20 cellular contexts compared by ENCODE assay signal in genomic region chrX:2933125-2933900, GRCh38. TPM values are rescaled to one million over a fixed set of nuclear protein-coding genes. Genes with fewer than 3 reads are reported as not detected.
DNase-seq lines count a peak whose midpoint lies in the region; FAIRE-seq and TF ChIP-seq lines count a peak whose summit lies in the region.
"Had no signal": no experiment of that assay in that cellular context is flagged by ENCODE, and none has a peak within 500 bp of the region (broad histone marks: within the 10 kb centered on the region; RNA-seq: fewer than 3 reads in every experiment).

No MANE protein-coding gene starts in this region.

- no peaks in the 10 kb centered on the region for H3K9me1 ChIP-seq in endothelial cell of umbilical vein (replicated peaks; ENCODE audit: control insufficient read depth, extremely low read depth, insufficient read depth, low read length)

- no peak for TF ChIP-seq EP300 in sigmoid colon (IDR thresholded peaks at IDR 0.05)

- H3K36me3 ChIP-seq in endothelial cell of umbilical vein (ENCODE audit: control insufficient read depth in 2 of 2, extremely low read depth in 1 of 2, insufficient read depth in 2 of 2, low read length in 2 of 2): no peaks in the 10 kb centered on the region
- no peaks in the 10 kb centered on the region for H3K36me3 ChIP-seq in sigmoid colon
- H3K36me3 ChIP-seq: ovary had no signal

- TF ChIP-seq CTCF in C4-2B (conservative IDR thresholded peaks at IDR 0.05) (no peak), endothelial cell of umbilical vein (IDR thresholded peaks at IDR 0.05; ENCODE audit: extremely low read depth in 1 of 2, insufficient read depth in 1 of 2, low read depth in 1 of 2, low read length in 2 of 2) (no peak), sigmoid colon (IDR thresholded peaks at IDR 0.05) (no peak)

- peak; percentile 21 for FAIRE-seq in endothelial cell of umbilical vein (lab: Jason Lieb, UNC)

- intact Hi-C loops in endothelial cell of umbilical vein (cut with micrococcal nuclease) (no loop called here), sigmoid colon (cut with DNase I) (no loop called here)

- H2AFZ ChIP-seq in endothelial cell of umbilical vein (ENCODE audit: low read depth, low read length): no peak overlapping the region

- no peak for TF ChIP-seq POLR2A in endothelial cell of umbilical vein (IDR thresholded peaks at IDR 0.05; ENCODE audit: low read depth, low read length)
- TF ChIP-seq POLR2A in sigmoid colon (IDR thresholded peaks at IDR 0.05): no peak

- H3K4me1 ChIP-seq in endothelial cell of umbilical vein (ENCODE audit: control insufficient read depth, extremely low read depth, insufficient read depth, low read length): no peaks in the 10 kb centered on the region
- peaks cover 0 to 9% (median 0%) of the 10 kb centered on the region in 4 donors for H3K4me1 ChIP-seq in sigmoid colon
- H3K4me1 ChIP-seq: tibial nerve had no signal

- H3K27ac ChIP-seq in C4-2B (peak overlapping the region; percentile 74), endothelial cell of umbilical vein (ENCODE audit: insufficient read depth, low read depth, low read length) (no peak overlapping the region), sigmoid colon (no peak overlapping the region)
- H3K27ac ChIP-seq: coronary artery, ovary, tibial nerve had no signal

- no peak overlapping the region for H3K4me2 ChIP-seq in endothelial cell of umbilical vein (ENCODE audit: insufficient read depth, low read length)

- H3K9me3 ChIP-seq in endothelial cell of umbilical vein (replicated peaks; ENCODE audit: control insufficient read depth, insufficient read depth, low read length) (no peaks in the 10 kb centered on the region), sigmoid colon (peaks cover 0 to 8% (median 0%) of the 10 kb centered on the region in 4 donors)

- CTCF ChIA-PET in endothelial cell of umbilical vein (lab: Charles Lee): no interaction called here

- dilution Hi-C loops in endothelial cell of umbilical vein (cut with MboI; ENCODE audit: extremely low pct_ligation_motif_present, low sequenced_read_pairs): no loop called here

- no peaks in the 10 kb centered on the region for H3K79me2 ChIP-seq in endothelial cell of umbilical vein (ENCODE audit: control insufficient read depth, insufficient read depth, low read length)

- H4K20me1 ChIP-seq in endothelial cell of umbilical vein (replicated peaks; ENCODE audit: control insufficient read depth, extremely low read depth, insufficient read depth, low read length): no peaks in the 10 kb centered on the region

- POLR2A ChIA-PET in endothelial cell of umbilical vein (lab: Charles Lee): no interaction called here

- DNase-seq in Jurkat, Clone E6-1 (ENCODE audit: low read depth, low spot score): peak; percentile 11
- DNase-seq in NOMO-1 treated with dmso at 0.1 percent for 144 hours (lab: John Stamatoyannopoulos, UW; ENCODE audit: unreplicated experiment): peak; percentile 12
- no peak for DNase-seq in endothelial cell of umbilical vein (ENCODE audit: low read depth, low spot score)
- DNase-seq in GDM1 (lab: John Stamatoyannopoulos, UW): no peak
- no peak for DNase-seq in NCI-H146 treated with DMSO at 0.1 percent for 48 hours (lab: John Stamatoyannopoulos, UW; ENCODE audit: unreplicated experiment)
- DNase-seq in activated CD4-positive, alpha-beta T cell treated with anti-CD3 and anti-CD28 coated beads for 1 hour: no peak
- DNase-seq in sigmoid colon: no peak
- DNase-seq: activated naive CD8-positive, alpha-beta T cell treated with anti-CD3 and anti-CD28 coated beads for 36 hours; EL; foreskin melanocyte; naive thymus-derived CD4-positive, alpha-beta T cell; NCI-H2029 treated with DMSO at 0.1 percent for 48 hours; NCI-H526 treated with DMSO at 0.1 percent for 48 hours; ovary; stimulated activated CD4-positive, alpha-beta T cell treated with anti-CD3 and anti-CD28 coated beads, Interleukin-2, amount 100 ng/mL, for 24 hours; stimulated activated naive CD4-positive, alpha-beta T cell treated with Interleukin-2 at 50 U/mL for 16 hours; T-helper 9 cell had no signal

- no peak overlapping the region for H3K4me3 ChIP-seq in Jurkat, Clone E6-1 (ENCODE audit: low read length)
- H3K4me3 ChIP-seq in endothelial cell of umbilical vein (replicated peaks in 1 of 3; ENCODE audit: insufficient read depth in 1 of 3, low read depth in 1 of 3, low read length in 3 of 3) (no peak overlapping the region), sigmoid colon (no peak overlapping the region)
- H3K4me3 ChIP-seq: coronary artery, ovary, tibial nerve had no signal

- H3K9ac ChIP-seq in endothelial cell of umbilical vein (replicated peaks; ENCODE audit: extremely low read depth, insufficient read depth, low read length): no peak overlapping the region

- BruUV-seq in endothelial cell of umbilical vein (replicated peaks; lab: Mats Ljungman, UMichigan): no TSS peak

- H3K27me3 ChIP-seq in endothelial cell of umbilical vein (ENCODE audit: control insufficient read depth in 2 of 2, insufficient read depth in 2 of 2, low read length in 2 of 2) (no peaks in the 10 kb centered on the region), sigmoid colon (no peaks in the 10 kb centered on the region)
- H3K27me3 ChIP-seq: ovary, tibial nerve had no signal

- 49 to 68% methylated on average over 19 of the region's 19 CpGs for WGBS in sigmoid colon, 2 donors

TF ChIP-seq in endothelial cell of umbilical vein, 7 proteins besides CTCF, POLR2A, EP300 and RAD21:
- no peak for TF ChIP-seq FOS (IDR thresholded peaks at IDR 0.05; ENCODE audit: borderline replicate concordance, insufficient read depth, low read length)

RNA-seq across cellular contexts. Expression of gene ARSD, which starts 4.2 kb away (rescaled TPM):
- polyA plus RNA-seq in Jurkat, Clone E6-1 (2012; ENCODE audit: insufficient read depth, insufficient read length): not detected
- 16.4 and 18.6 TPM in 2 replicates for total RNA-seq in endothelial cell of umbilical vein
- polyA plus RNA-seq in endothelial cell of umbilical vein: 15.5 and 17.3 TPM in 2 replicates
- 9.6 and 11.4 TPM in 2 replicates for polyA plus RNA-seq in endothelial cell of umbilical vein (2011; cell fraction: cytosol; rRNA removed)
- polyA plus RNA-seq in endothelial cell of umbilical vein (2011; cell fraction: nucleus; rRNA removed): 12.5 and 15.4 TPM in 2 replicates
- 13.6 and 14.6 TPM in 2 replicates for polyA plus RNA-seq in endothelial cell of umbilical vein (2012)
- 31.2 and 33.3 TPM in 2 replicates for polyA minus RNA-seq in endothelial cell of umbilical vein
- 4.4 TPM for polyA minus RNA-seq in endothelial cell of umbilical vein (2011; cell fraction: cytosol; rRNA and poly(A)+ RNA removed)
- polyA minus RNA-seq in endothelial cell of umbilical vein (2011; cell fraction: nucleus; rRNA and poly(A)+ RNA removed): 9.2 and 9.4 TPM in 2 replicates
- total RNA-seq in sigmoid colon: 10 to 100 TPM in 2 of 4 donors, 1 to 10 TPM in 2; 8.6 to 10.5 (median 9.7) TPM
- 10 to 100 TPM in 2 of 3 donors, 1 to 10 TPM in 1; 4.2 to 14.4 (median 11.0) TPM for polyA plus RNA-seq in sigmoid colon

Comparison
In these comparisons a context has a peak if more than half of its experiments do, and no peak if none do; other contexts are left out.
1. DNase-seq: peak in Jurkat, Clone E6-1 (single experiment) and NOMO-1 treated with dmso at 0.1 percent for 144 hours (single experiment); none in endothelial cell of umbilical vein (single experiment), GDM1 (single experiment), NCI-H146 treated with DMSO at 0.1 percent for 48 hours (single experiment), activated CD4-positive, alpha-beta T cell treated with anti-CD3 and anti-CD28 coated beads for 1 hour (single experiment) and sigmoid colon (single experiment).